ENCODE assay signal across 8 cellular contexts in genomic region chr9:5630038-5630507, GRCh38. TPM values are rescaled to one million over a fixed set of nuclear protein-coding genes. Genes with fewer than 3 reads are reported as not detected.
DNase-seq lines count a peak whose midpoint lies in the region; ATAC-seq and TF ChIP-seq lines count a peak whose summit lies in the region.

No MANE protein-coding gene starts in this region.

- H3K36me3 Mint-ChIP-seq in dendritic cell treated with granulocyte-macrophage colony-stimulating factor and Interleukin-4, amounts not matched to agents 40 ng/mL and 50 ng/mL, for 4 days (ENCODE audit: low read depth): peaks cover 30% of the 10 kb centered on the region

- no peaks in the 10 kb centered on the region for H3K27me3 ChIP-seq in mononuclear cell (ENCODE audit: insufficient read depth, low read length)

- peak overlapping the region; percentile 94 for H3K27ac Mint-ChIP-seq in dendritic cell treated with granulocyte-macrophage colony-stimulating factor and Interleukin-4, amounts not matched to agents 40 ng/mL and 50 ng/mL, for 4 days

- intact Hi-C loops in dendritic cell treated with granulocyte-macrophage colony-stimulating factor and Interleukin-4, amounts not matched to agents 40 ng/mL and 50 ng/mL, for 4 days (cut with micrococcal nuclease): no loop called here

- H3K4me3 Mint-ChIP-seq in dendritic cell treated with granulocyte-macrophage colony-stimulating factor and Interleukin-4, amounts not matched to agents 40 ng/mL and 50 ng/mL, for 4 days: peak overlapping the region; percentile 95

- peaks cover 40% of the 10 kb centered on the region for H3K4me1 ChIP-seq in mononuclear cell (ENCODE audit: insufficient read depth, low read length)

- in situ Hi-C loops in ACHN (cut with HindIII; ENCODE audit: low pct_ligation_motif_present, low pct_unique_long_range_greater_than_20kb, low sequenced_read_pairs): no loop called here

- peaks cover 50% of the 10 kb centered on the region for H3K4me1 Mint-ChIP-seq in dendritic cell treated with granulocyte-macrophage colony-stimulating factor and Interleukin-4, amounts not matched to agents 40 ng/mL and 50 ng/mL, for 4 days (ENCODE audit: low read depth)

- H3K4me3 ChIP-seq in GM12875 (ENCODE audit: low read depth, low read length) (peak overlapping the region; percentile 98), mononuclear cell (ENCODE audit: low read length) (peak overlapping the region; percentile 85)

- no peaks in the 10 kb centered on the region for H3K27me3 Mint-ChIP-seq in dendritic cell treated with granulocyte-macrophage colony-stimulating factor and Interleukin-4, amounts not matched to agents 40 ng/mL and 50 ng/mL, for 4 days

- DNase-seq in ACHN: peak; percentile 37
- peak; percentile 51 for DNase-seq in RPMI7951 (ENCODE audit: low read depth)
- no peak for DNase-seq in effector CD4-positive, alpha-beta T cell
- DNase-seq in NOMO-1 treated with DMSO at 0.1 percent for 48 hours (lab: John Stamatoyannopoulos, UW; ENCODE audit: unreplicated experiment): no peak

- no peak for TF ChIP-seq CTCF in GM12875 (IDR thresholded peaks at IDR 0.05; ENCODE audit: borderline replicate concordance, insufficient read depth, low read depth, low read length)

- H3K9me3 ChIP-seq in mononuclear cell (ENCODE audit: low read depth, low read length): peaks cover 1% of the 10 kb centered on the region

- ATAC-seq in HG03571 (IDR thresholded peaks at IDR 0.05; ENCODE audit: unreplicated experiment): no peak

- peaks cover 13% of the 10 kb centered on the region for H3K9me3 Mint-ChIP-seq in dendritic cell treated with granulocyte-macrophage colony-stimulating factor and Interleukin-4, amounts not matched to agents 40 ng/mL and 50 ng/mL, for 4 days

RNA-seq across cellular contexts. Expression of gene RIC1, which starts 1.2 kb away (rescaled TPM):
- 20.6 and 23.3 TPM in 2 replicates for total RNA-seq in RPMI7951 (2014; rRNA removed; shearing (Covaris generic))
- 62.9 TPM for total RNA-seq in mononuclear cell

Comparison
In these comparisons a context has a peak if more than half of its experiments do, and no peak if none do; other contexts are left out.
1. DNase-seq: peak in ACHN (single experiment) and RPMI7951 (single experiment); none in effector CD4-positive, alpha-beta T cell (single experiment) and NOMO-1 treated with DMSO at 0.1 percent for 48 hours (single experiment).